In the genomic region with DNA sequence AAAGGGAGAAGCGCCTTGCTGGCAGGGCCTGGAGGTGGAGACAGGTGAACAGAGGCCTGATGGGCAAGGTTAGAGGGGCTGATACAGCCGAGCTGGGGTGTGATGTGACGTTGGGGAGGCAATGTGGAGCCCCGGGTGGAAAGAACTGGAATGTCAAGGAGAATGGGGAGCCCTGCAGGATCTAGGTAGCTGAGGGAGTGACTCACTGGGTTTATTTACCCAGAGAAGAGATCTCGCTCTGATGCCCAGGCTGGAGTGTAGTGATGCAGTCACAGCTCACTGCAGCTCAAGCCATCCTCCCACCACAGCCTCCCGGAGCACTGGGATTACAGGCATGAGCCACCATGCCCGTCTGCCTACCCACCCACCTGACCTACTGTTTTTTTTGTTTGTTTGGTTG, we compare ENCODE assay signal across 2 cellular contexts.
TF ChIP-seq lines count a peak whose summit lies in the region.

No MANE protein-coding gene starts in this region.

TF ChIP-seq in IMR-90, 13 proteins besides CTCF, POLR2A, EP300 and RAD21:
- TF ChIP-seq CEBPB (IDR thresholded peaks at IDR 0.05; ENCODE audit: low read depth, low read length), result no peak
- TF ChIP-seq MAFK (IDR thresholded peaks at IDR 0.05; ENCODE audit: low read depth, low read length), result no peak
- no peak for TF ChIP-seq FOS (IDR thresholded peaks at IDR 0.05; ENCODE audit: low read depth, low read length)
- no peak for TF ChIP-seq MAZ (IDR thresholded peaks at IDR 0.05; ENCODE audit: borderline replicate concordance, low read depth, low read length)
- no peak for TF ChIP-seq CHD1 (IDR thresholded peaks at IDR 0.05; ENCODE audit: low read depth, low read length)
- TF ChIP-seq BHLHE40 (IDR thresholded peaks at IDR 0.05; ENCODE audit: low read depth, low read length), result no peak
- TF ChIP-seq NFE2L2 (IDR thresholded peaks at IDR 0.05; ENCODE audit: low read depth, low read length), result no peak
- TF ChIP-seq, protein P1, sequence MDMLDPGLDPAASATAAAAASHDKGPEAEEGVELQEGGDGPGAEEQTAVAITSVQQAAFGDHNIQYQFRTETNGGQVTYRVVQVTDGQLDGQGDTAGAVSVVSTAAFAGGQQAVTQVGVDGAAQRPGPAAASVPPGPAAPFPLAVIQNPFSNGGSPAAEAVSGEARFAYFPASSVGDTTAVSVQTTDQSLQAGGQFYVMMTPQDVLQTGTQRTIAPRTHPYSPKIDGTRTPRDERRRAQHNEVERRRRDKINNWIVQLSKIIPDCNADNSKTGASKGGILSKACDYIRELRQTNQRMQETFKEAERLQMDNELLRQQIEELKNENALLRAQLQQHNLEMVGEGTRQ (IDR thresholded peaks at IDR 0.05; ENCODE audit: low read depth, low read length), result no peak
- TF ChIP-seq RCOR1 (IDR thresholded peaks at IDR 0.05; ENCODE audit: insufficient replicate concordance, low read length), result no peak
- TF ChIP-seq MXI1 (IDR thresholded peaks at IDR 0.05; ENCODE audit: borderline replicate concordance, low read depth, low read length), result no peak
- TF ChIP-seq, protein P2, sequence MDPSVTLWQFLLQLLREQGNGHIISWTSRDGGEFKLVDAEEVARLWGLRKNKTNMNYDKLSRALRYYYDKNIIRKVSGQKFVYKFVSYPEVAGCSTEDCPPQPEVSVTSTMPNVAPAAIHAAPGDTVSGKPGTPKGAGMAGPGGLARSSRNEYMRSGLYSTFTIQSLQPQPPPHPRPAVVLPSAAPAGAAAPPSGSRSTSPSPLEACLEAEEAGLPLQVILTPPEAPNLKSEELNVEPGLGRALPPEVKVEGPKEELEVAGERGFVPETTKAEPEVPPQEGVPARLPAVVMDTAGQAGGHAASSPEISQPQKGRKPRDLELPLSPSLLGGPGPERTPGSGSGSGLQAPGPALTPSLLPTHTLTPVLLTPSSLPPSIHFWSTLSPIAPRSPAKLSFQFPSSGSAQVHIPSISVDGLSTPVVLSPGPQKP (IDR thresholded peaks at IDR 0.05; ENCODE audit: borderline replicate concordance, low read depth, low read length), result no peak
- no peak for TF ChIP-seq RFX5 (IDR thresholded peaks at IDR 0.05; ENCODE audit: low read depth, low read length)

TF ChIP-seq in H1, 55 proteins besides CTCF, POLR2A, EP300 and RAD21:
- no peak for TF ChIP-seq ASH2L (IDR thresholded peaks at IDR 0.05; ENCODE audit: low read length)
- no peak for TF ChIP-seq SP1 (IDR thresholded peaks at IDR 0.05; ENCODE audit: low read depth, low read length)
- TF ChIP-seq, protein P3, sequence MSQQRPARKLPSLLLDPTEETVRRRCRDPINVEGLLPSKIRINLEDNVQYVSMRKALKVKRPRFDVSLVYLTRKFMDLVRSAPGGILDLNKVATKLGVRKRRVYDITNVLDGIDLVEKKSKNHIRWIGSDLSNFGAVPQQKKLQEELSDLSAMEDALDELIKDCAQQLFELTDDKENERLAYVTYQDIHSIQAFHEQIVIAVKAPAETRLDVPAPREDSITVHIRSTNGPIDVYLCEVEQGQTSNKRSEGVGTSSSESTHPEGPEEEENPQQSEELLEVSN (IDR thresholded peaks at IDR 0.05), result no peak
- no peak for TF ChIP-seq ZNF274 (IDR thresholded peaks at IDR 0.05; ENCODE audit: borderline replicate concordance, extremely low read depth, low read length)
- no peak for TF ChIP-seq CTBP2 (IDR thresholded peaks at IDR 0.05; ENCODE audit: borderline replicate concordance, insufficient read depth, insufficient read length, low read length)
- TF ChIP-seq CHD1 (IDR thresholded peaks at IDR 0.05; ENCODE audit: low read depth, low read length), result no peak
- TF ChIP-seq HDAC6 (IDR thresholded peaks at IDR 0.05; ENCODE audit: low read depth, low read length), result no peak
- no peak for TF ChIP-seq MAFK (IDR thresholded peaks at IDR 0.05; ENCODE audit: low read depth, low read length)
- TF ChIP-seq SIX5 (IDR thresholded peaks at IDR 0.05; ENCODE audit: low read depth, low read length), result no peak
- TF ChIP-seq POU5F1 (IDR thresholded peaks at IDR 0.05; ENCODE audit: low read depth, low read length), result no peak
- TF ChIP-seq TEAD4 (IDR thresholded peaks at IDR 0.05; ENCODE audit: low read depth, low read length), result no peak
- TF ChIP-seq, protein P4, sequence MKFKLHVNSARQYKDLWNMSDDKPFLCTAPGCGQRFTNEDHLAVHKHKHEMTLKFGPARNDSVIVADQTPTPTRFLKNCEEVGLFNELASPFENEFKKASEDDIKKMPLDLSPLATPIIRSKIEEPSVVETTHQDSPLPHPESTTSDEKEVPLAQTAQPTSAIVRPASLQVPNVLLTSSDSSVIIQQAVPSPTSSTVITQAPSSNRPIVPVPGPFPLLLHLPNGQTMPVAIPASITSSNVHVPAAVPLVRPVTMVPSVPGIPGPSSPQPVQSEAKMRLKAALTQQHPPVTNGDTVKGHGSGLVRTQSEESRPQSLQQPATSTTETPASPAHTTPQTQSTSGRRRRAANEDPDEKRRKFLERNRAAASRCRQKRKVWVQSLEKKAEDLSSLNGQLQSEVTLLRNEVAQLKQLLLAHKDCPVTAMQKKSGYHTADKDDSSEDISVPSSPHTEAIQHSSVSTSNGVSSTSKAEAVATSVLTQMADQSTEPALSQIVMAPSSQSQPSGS (IDR thresholded peaks at IDR 0.05; ENCODE audit: low read length), result no peak
- no peak for TF ChIP-seq NANOG (IDR thresholded peaks at IDR 0.05; ENCODE audit: insufficient read depth, low read depth, low read length, poor library complexity, severe bottlenecking)
- no peak for TF ChIP-seq RBBP5 (IDR thresholded peaks at IDR 0.05; ENCODE audit: borderline replicate concordance, low read depth, low read length)
- TF ChIP-seq, protein P5, sequence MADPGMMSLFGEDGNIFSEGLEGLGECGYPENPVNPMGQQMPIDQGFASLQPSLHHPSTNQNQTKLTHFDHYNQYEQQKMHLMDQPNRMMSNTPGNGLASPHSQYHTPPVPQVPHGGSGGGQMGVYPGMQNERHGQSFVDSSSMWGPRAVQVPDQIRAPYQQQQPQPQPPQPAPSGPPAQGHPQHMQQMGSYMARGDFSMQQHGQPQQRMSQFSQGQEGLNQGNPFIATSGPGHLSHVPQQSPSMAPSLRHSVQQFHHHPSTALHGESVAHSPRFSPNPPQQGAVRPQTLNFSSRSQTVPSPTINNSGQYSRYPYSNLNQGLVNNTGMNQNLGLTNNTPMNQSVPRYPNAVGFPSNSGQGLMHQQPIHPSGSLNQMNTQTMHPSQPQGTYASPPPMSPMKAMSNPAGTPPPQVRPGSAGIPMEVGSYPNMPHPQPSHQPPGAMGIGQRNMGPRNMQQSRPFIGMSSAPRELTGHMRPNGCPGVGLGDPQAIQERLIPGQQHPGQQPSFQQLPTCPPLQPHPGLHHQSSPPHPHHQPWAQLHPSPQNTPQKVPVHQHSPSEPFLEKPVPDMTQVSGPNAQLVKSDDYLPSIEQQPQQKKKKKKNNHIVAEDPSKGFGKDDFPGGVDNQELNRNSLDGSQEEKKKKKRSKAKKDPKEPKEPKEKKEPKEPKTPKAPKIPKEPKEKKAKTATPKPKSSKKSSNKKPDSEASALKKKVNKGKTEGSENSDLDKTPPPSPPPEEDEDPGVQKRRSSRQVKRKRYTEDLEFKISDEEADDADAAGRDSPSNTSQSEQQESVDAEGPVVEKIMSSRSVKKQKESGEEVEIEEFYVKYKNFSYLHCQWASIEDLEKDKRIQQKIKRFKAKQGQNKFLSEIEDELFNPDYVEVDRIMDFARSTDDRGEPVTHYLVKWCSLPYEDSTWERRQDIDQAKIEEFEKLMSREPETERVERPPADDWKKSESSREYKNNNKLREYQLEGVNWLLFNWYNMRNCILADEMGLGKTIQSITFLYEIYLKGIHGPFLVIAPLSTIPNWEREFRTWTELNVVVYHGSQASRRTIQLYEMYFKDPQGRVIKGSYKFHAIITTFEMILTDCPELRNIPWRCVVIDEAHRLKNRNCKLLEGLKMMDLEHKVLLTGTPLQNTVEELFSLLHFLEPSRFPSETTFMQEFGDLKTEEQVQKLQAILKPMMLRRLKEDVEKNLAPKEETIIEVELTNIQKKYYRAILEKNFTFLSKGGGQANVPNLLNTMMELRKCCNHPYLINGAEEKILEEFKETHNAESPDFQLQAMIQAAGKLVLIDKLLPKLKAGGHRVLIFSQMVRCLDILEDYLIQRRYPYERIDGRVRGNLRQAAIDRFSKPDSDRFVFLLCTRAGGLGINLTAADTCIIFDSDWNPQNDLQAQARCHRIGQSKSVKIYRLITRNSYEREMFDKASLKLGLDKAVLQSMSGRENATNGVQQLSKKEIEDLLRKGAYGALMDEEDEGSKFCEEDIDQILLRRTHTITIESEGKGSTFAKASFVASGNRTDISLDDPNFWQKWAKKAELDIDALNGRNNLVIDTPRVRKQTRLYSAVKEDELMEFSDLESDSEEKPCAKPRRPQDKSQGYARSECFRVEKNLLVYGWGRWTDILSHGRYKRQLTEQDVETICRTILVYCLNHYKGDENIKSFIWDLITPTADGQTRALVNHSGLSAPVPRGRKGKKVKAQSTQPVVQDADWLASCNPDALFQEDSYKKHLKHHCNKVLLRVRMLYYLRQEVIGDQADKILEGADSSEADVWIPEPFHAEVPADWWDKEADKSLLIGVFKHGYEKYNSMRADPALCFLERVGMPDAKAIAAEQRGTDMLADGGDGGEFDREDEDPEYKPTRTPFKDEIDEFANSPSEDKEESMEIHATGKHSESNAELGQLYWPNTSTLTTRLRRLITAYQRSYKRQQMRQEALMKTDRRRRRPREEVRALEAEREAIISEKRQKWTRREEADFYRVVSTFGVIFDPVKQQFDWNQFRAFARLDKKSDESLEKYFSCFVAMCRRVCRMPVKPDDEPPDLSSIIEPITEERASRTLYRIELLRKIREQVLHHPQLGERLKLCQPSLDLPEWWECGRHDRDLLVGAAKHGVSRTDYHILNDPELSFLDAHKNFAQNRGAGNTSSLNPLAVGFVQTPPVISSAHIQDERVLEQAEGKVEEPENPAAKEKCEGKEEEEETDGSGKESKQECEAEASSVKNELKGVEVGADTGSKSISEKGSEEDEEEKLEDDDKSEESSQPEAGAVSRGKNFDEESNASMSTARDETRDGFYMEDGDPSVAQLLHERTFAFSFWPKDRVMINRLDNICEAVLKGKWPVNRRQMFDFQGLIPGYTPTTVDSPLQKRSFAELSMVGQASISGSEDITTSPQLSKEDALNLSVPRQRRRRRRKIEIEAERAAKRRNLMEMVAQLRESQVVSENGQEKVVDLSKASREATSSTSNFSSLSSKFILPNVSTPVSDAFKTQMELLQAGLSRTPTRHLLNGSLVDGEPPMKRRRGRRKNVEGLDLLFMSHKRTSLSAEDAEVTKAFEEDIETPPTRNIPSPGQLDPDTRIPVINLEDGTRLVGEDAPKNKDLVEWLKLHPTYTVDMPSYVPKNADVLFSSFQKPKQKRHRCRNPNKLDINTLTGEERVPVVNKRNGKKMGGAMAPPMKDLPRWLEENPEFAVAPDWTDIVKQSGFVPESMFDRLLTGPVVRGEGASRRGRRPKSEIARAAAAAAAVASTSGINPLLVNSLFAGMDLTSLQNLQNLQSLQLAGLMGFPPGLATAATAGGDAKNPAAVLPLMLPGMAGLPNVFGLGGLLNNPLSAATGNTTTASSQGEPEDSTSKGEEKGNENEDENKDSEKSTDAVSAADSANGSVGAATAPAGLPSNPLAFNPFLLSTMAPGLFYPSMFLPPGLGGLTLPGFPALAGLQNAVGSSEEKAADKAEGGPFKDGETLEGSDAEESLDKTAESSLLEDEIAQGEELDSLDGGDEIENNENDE (IDR thresholded peaks at IDR 0.05; ENCODE audit: insufficient replicate concordance, low read length), result no peak
- TF ChIP-seq HDAC2 (IDR thresholded peaks at IDR 0.05; ENCODE audit: borderline replicate concordance in 1 of 2, low read depth in 2 of 2, low read length in 2 of 2), result no peak
TF ChIP-seq in H1: peak in this region for 0.
